Comparison of ENCODE assay signal across 35 cellular contexts in genomic region chr11:87185228-87185627, GRCh38.
"Had no signal": no experiment of that assay in that cellular context is flagged by ENCODE, and none has a peak within 500 bp of the region (broad histone marks: within the 10 kb centered on the region; RNA-seq: fewer than 3 reads in every experiment).

No MANE protein-coding gene starts in this region.

- H3K4me3 ChIP-seq: coronary artery, dorsolateral prefrontal cortex, gastrocnemius medialis, heart right ventricle had no signal

- H3K27ac ChIP-seq: brain microvascular endothelial cell, coronary artery, dorsolateral prefrontal cortex, gastrocnemius medialis, heart right ventricle, WERI-Rb-1 had no signal

- H3K9me3 Mint-ChIP-seq: activated B cell treated with CpG ODN at 0.5 μM for 24 hours; activated CD4-positive, alpha-beta memory T cell treated with anti-CD3 and anti-CD28 coated beads, Interleukin-2, amount 10 ng/mL, durations not matched to agents 7 days and 5 days; activated CD4-positive, alpha-beta T cell treated with anti-CD3 and anti-CD28 coated beads, Interleukin-2, amount 10 ng/mL, durations not matched to agents 7 days and 5 days; activated T-cell treated with anti-CD3 and anti-CD28 coated beads, Interleukin-2, amount 50 U/mL, for 4 hours; activated T-helper 17 cell treated with anti-CD3 and anti-CD28 coated beads, Interleukin-2, amount 50 U/mL, for 72 hours; central memory CD8-positive, alpha-beta T cell; dendritic cell treated with granulocyte-macrophage colony-stimulating factor and Interleukin-4, amounts not matched to agents 40 ng/mL and 50 ng/mL, for 4 days; endodermal cell; T-cell; T-helper 1 cell treated with Interleukin-12 subunit alpha and Interleukin-12 subunit beta and Interleukin-4 antibody, amounts not matched to agents 30 μg/mL and 1 μg/mL, for 36 hours; T-helper 2 cell treated with Interferon-gamma antibody and Interleukin-4, amounts not matched to agents 5 μg/mL and 100 μg/mL, for 36 hours had no signal

- DNase-seq: activated B cell treated with CpG ODN at 0.5 μM for 24 hours; activated CD4-positive, alpha-beta memory T cell treated with anti-CD3 and anti-CD28 coated beads, Interleukin-2, amount 10 ng/mL, durations not matched to agents 7 days and 5 days; activated CD4-positive, alpha-beta T cell treated with anti-CD3 and anti-CD28 coated beads for 36 hours; activated CD4-positive, alpha-beta T cell treated with anti-CD3 and anti-CD28 coated beads, Interleukin-2, amount 10 ng/mL, durations not matched to agents 7 days and 5 days; activated CD4-positive, alpha-beta T cell treated with anti-CD3 and anti-CD28 coated beads, Interleukin-2, amount 50 U/mL, for 4 hours; activated effector memory CD4-positive, alpha-beta T cell treated with Interleukin-2 at 50 U/mL for 16 hours; activated gamma-delta T cell treated with Interleukin-2 at 50 U/mL for 16 hours; activated naive CD4-positive, alpha-beta T cell treated with anti-CD3 and anti-CD28 coated beads, Interleukin-2, amount 50 U/mL, for 16 hours; activated naive CD4-positive, alpha-beta T cell treated with Interleukin-2 at 50 U/mL for 16 hours; activated T-cell treated with anti-CD3 and anti-CD28 coated beads, Interleukin-2, amount 50 U/mL, for 4 hours; amniotic stem cell; anterior cingulate cortex; brain microvascular endothelial cell; dorsolateral prefrontal cortex; effector memory CD4-positive, alpha-beta T cell; endodermal cell; foreskin fibroblast; gastrocnemius medialis; glutamatergic neuron; heart right ventricle; SW 1271; T-cell; T1000; WERI-Rb-1 had no signal

- H3K27me3 Mint-ChIP-seq: activated B cell treated with CpG ODN at 0.5 μM for 24 hours; activated CD4-positive, alpha-beta memory T cell treated with anti-CD3 and anti-CD28 coated beads, Interleukin-2, amount 10 ng/mL, durations not matched to agents 7 days and 5 days; activated CD4-positive, alpha-beta T cell treated with anti-CD3 and anti-CD28 coated beads for 36 hours; activated CD4-positive, alpha-beta T cell treated with anti-CD3 and anti-CD28 coated beads, Interleukin-2, amount 10 ng/mL, durations not matched to agents 7 days and 5 days; activated naive CD8-positive, alpha-beta T cell; activated T-helper 17 cell treated with anti-CD3 and anti-CD28 coated beads, Interleukin-2, amount 50 U/mL, for 72 hours; central memory CD8-positive, alpha-beta T cell; dendritic cell treated with granulocyte-macrophage colony-stimulating factor and Interleukin-4, amounts not matched to agents 40 ng/mL and 50 ng/mL, for 4 days; T-cell had no signal

- FAIRE-seq: astrocyte, bronchial epithelial cell had no signal

- H3K27ac Mint-ChIP-seq: activated B cell treated with CpG ODN at 0.5 μM for 24 hours; activated CD4-positive, alpha-beta memory T cell treated with anti-CD3 and anti-CD28 coated beads, Interleukin-2, amount 10 ng/mL, durations not matched to agents 7 days and 5 days; activated CD4-positive, alpha-beta T cell treated with anti-CD3 and anti-CD28 coated beads for 36 hours; activated CD4-positive, alpha-beta T cell treated with anti-CD3 and anti-CD28 coated beads, Interleukin-2, amount 10 ng/mL, durations not matched to agents 7 days and 5 days; activated naive CD8-positive, alpha-beta T cell; activated T-helper 17 cell treated with anti-CD3 and anti-CD28 coated beads, Interleukin-2, amount 50 U/mL, for 72 hours; dendritic cell treated with granulocyte-macrophage colony-stimulating factor and Interleukin-4, amounts not matched to agents 40 ng/mL and 50 ng/mL, for 4 days; endodermal cell; T-cell; T-helper 1 cell treated with Interleukin-12 subunit alpha and Interleukin-12 subunit beta and Interleukin-4 antibody, amounts not matched to agents 30 μg/mL and 1 μg/mL, for 36 hours; T-helper 2 cell treated with Interferon-gamma antibody and Interleukin-4, amounts not matched to agents 5 μg/mL and 100 μg/mL, for 36 hours had no signal

- H3K4me3 Mint-ChIP-seq: activated B cell treated with CpG ODN at 0.5 μM for 24 hours; activated CD4-positive, alpha-beta memory T cell treated with anti-CD3 and anti-CD28 coated beads, Interleukin-2, amount 10 ng/mL, durations not matched to agents 7 days and 5 days; activated CD4-positive, alpha-beta T cell treated with anti-CD3 and anti-CD28 coated beads for 36 hours; activated CD4-positive, alpha-beta T cell treated with anti-CD3 and anti-CD28 coated beads, Interleukin-2, amount 10 ng/mL, durations not matched to agents 7 days and 5 days; activated naive CD8-positive, alpha-beta T cell; activated T-cell treated with anti-CD3 and anti-CD28 coated beads, Interleukin-2, amount 50 U/mL, for 4 hours; activated T-helper 17 cell treated with anti-CD3 and anti-CD28 coated beads, Interleukin-2, amount 50 U/mL, for 72 hours; central memory CD8-positive, alpha-beta T cell; dendritic cell treated with granulocyte-macrophage colony-stimulating factor and Interleukin-4, amounts not matched to agents 40 ng/mL and 50 ng/mL, for 4 days; endodermal cell; T-cell; T-helper 1 cell treated with Interleukin-12 subunit alpha and Interleukin-12 subunit beta and Interleukin-4 antibody, amounts not matched to agents 30 μg/mL and 1 μg/mL, for 36 hours; T-helper 2 cell treated with Interferon-gamma antibody and Interleukin-4, amounts not matched to agents 5 μg/mL and 100 μg/mL, for 36 hours had no signal

- H3K36me3 ChIP-seq: brain microvascular endothelial cell, gastrocnemius medialis, heart right ventricle, WERI-Rb-1 had no signal

- H3K9me3 ChIP-seq: gastrocnemius medialis, heart right ventricle had no signal

- H3K27me3 ChIP-seq: brain microvascular endothelial cell, dorsolateral prefrontal cortex, gastrocnemius medialis, heart right ventricle had no signal

- ATAC-seq: activated CD4-positive, alpha-beta T cell treated with anti-CD3 and anti-CD28 coated beads for 36 hours; activated CD4-positive, CD25-positive, alpha-beta regulatory T cell treated with anti-CD3 and anti-CD28 coated beads, Interleukin-2, amount 50 U/mL, for 24 hours; activated T-cell treated with anti-CD3 and anti-CD28 coated beads, Interleukin-2, amount 50 U/mL, for 4 hours; activated T-helper 17 cell treated with anti-CD3 and anti-CD28 coated beads, Interleukin-2, amount 50 U/mL, for 72 hours; esophagus mucosa; gastrocnemius medialis; heart right ventricle; T-cell had no signal

- H3K4me1 Mint-ChIP-seq: activated CD4-positive, alpha-beta memory T cell treated with anti-CD3 and anti-CD28 coated beads, Interleukin-2, amount 10 ng/mL, durations not matched to agents 7 days and 5 days; activated CD4-positive, alpha-beta T cell treated with anti-CD3 and anti-CD28 coated beads for 36 hours; activated CD4-positive, alpha-beta T cell treated with anti-CD3 and anti-CD28 coated beads, Interleukin-2, amount 10 ng/mL, durations not matched to agents 7 days and 5 days; activated T-helper 17 cell treated with anti-CD3 and anti-CD28 coated beads, Interleukin-2, amount 50 U/mL, for 72 hours; endodermal cell had no signal
